ENCODE assay signal across 8 cellular contexts in the genomic region with DNA sequence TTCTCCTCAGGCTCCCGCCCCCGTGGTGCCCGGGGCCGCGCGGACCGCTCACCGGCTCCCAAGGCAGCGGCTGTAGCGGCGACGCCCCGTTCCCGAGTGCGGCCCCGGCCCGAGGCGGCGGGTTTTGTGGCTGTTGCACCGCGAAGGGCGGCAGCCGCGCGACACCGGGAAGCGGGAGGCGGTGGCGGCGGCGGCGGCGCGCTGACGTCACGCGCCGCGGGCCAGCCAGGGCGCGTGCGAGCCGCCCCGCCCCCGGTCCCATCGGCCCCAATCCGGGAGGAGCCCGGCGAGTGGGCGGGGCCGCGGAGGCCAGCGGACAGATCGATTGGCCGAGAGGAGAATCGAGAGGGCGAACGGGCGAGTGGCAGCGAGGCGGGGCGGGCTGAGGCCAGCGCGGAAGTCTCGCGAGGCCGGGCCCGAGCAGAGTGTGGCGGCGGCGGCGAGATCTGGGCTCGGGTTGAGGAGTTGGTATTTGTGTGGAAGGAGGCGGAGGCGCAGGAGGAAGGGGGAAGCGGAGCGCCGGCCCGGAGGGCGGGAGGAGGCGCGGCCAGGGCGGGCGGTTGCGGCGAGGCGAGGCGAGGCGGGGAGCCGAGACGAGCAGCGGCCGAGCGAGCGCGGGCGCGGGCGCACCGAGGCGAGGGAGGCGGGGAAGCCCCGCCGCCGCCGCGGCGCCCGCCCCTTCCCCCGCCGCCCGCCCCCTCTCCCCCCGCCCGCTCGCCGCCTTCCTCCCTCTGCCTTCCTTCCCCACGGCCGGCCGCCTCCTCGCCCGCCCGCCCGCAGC. TPM values are rescaled to one million over a fixed set of nuclear protein-coding genes. Genes with fewer than 3 reads are reported as not detected.
DNase-seq lines count a peak whose midpoint lies in the region; ATAC-seq and TF ChIP-seq lines count a peak whose summit lies in the region.

YY1 (plus strand) TSS at position 726 of the 781 bp plus-strand sequence. CDS start 101 bp downstream, outside the sequence.

- no peaks in the 10 kb centered on the region for H3K9me2 ChIP-seq in Loucy (replicated peaks; ENCODE audit: low read depth, low read length)

- peak within 1 kb of the TSS; percentile 99 for H3K9ac ChIP-seq in Loucy (ENCODE audit: low read depth, low read length, poor library complexity, severe bottlenecking)

- peak within 1 kb of the TSS; percentile 96 for H3K4me3 Mint-ChIP-seq in activated T-helper 2 cell treated with anti-CD3 and anti-CD28 coated beads, Interferon-gamma antibody, Interleukin-2, Interleukin-4, amounts not matched to agents 10 μg/mL and 5 μg/mL and 100 μg/mL, durations not matched to agents 14 hours and 24 hours and 36 hours (ENCODE audit: low read depth)
- peak within 1 kb of the TSS; percentile 91 for H3K4me3 Mint-ChIP-seq in natural killer cell treated with Interleukin-12 subunit alpha and Interleukin-12 subunit beta and Interleukin-15 and Interleukin-18, amount 100 ng/mL, for 72 hours

- H3K27me3 ChIP-seq in H7 (ENCODE audit: control insufficient read depth, insufficient read depth, low read length): no peaks in the 10 kb centered on the region
- H3K27me3 ChIP-seq in Loucy (ENCODE audit: insufficient read depth, low read length, poor library complexity, severe bottlenecking): peaks cover 10% of the 10 kb centered on the region
- no peaks in the 10 kb centered on the region for H3K27me3 ChIP-seq in RWPE2 (ENCODE audit: insufficient read depth, poor library complexity, severe bottlenecking)

- DNase-seq in ELR (ENCODE audit: low read depth) (peak; percentile 99), H7 (peak; percentile 99), RWPE2 (ENCODE audit: low spot score) (peak; percentile 100), fibroblast of mammary gland (ENCODE audit: low read depth) (peak; percentile 95)
- peak; percentile 99 for DNase-seq in activated T-helper 2 cell treated with anti-CD3 and anti-CD28 coated beads, Interferon-gamma antibody, Interleukin-2, Interleukin-4, amounts not matched to agents 10 μg/mL and 5 μg/mL and 100 μg/mL, durations not matched to agents 14 hours and 24 hours and 36 hours (ENCODE audit: low spot score)
- DNase-seq in natural killer cell treated with Interleukin-12 subunit alpha and Interleukin-12 subunit beta and Interleukin-15 and Interleukin-18, amount 100 ng/mL, for 72 hours (ENCODE audit: low spot score): peak; percentile 100
- peak; percentile 99 for DNase-seq in stimulated activated naive CD4-positive, alpha-beta T cell treated with Interleukin-2 at 50 U/mL for 16 hours (lab: John Stamatoyannopoulos, UW)

- intact Hi-C loops in activated T-helper 2 cell treated with anti-CD3 and anti-CD28 coated beads, Interferon-gamma antibody, Interleukin-2, Interleukin-4, amounts not matched to agents 10 μg/mL and 5 μg/mL and 100 μg/mL, durations not matched to agents 14 hours and 24 hours and 36 hours (cut with micrococcal nuclease): loop anchor here (1.0 to 2.0 kb wide), 2 partner anchors 24 to 46 kb away; no protein-coding TSS in a partner anchor

- peaks cover 55% of the 10 kb centered on the region for H3K36me3 Mint-ChIP-seq in activated T-helper 2 cell treated with anti-CD3 and anti-CD28 coated beads, Interferon-gamma antibody, Interleukin-2, Interleukin-4, amounts not matched to agents 10 μg/mL and 5 μg/mL and 100 μg/mL, durations not matched to agents 14 hours and 24 hours and 36 hours (ENCODE audit: low read depth)
- peaks cover 10% of the 10 kb centered on the region for H3K36me3 Mint-ChIP-seq in natural killer cell treated with Interleukin-12 subunit alpha and Interleukin-12 subunit beta and Interleukin-15 and Interleukin-18, amount 100 ng/mL, for 72 hours

- H3K4me1 Mint-ChIP-seq in activated T-helper 2 cell treated with anti-CD3 and anti-CD28 coated beads, Interferon-gamma antibody, Interleukin-2, Interleukin-4, amounts not matched to agents 10 μg/mL and 5 μg/mL and 100 μg/mL, durations not matched to agents 14 hours and 24 hours and 36 hours (ENCODE audit: low read depth): peaks cover 56% of the 10 kb centered on the region
- peaks cover 41 to 44% of the 10 kb centered on the region in 2 donors for H3K4me1 Mint-ChIP-seq in natural killer cell treated with Interleukin-12 subunit alpha and Interleukin-12 subunit beta and Interleukin-15 and Interleukin-18, amount 100 ng/mL, for 72 hours (ENCODE audit: low read depth in 2 of 2)

- peak within 1 kb of the TSS; percentile 92 for H3K4me2 ChIP-seq in Loucy (ENCODE audit: low read depth, low read length, poor library complexity, severe bottlenecking)

- H3K36me3 ChIP-seq in H7 (replicated peaks; ENCODE audit: control insufficient read depth, insufficient read depth, low read length) (peaks cover 1% of the 10 kb centered on the region; the same call in 1 of the 2 replicates), Loucy (ENCODE audit: insufficient read depth, low read length) (peaks cover 6% of the 10 kb centered on the region; the same call in 1 of the 2 replicates), RWPE2 (ENCODE audit: low read depth) (peaks cover 57% of the 10 kb centered on the region)

- peaks cover 79% of the 10 kb centered on the region for H4K20me1 ChIP-seq in Loucy (ENCODE audit: insufficient read depth, low read length, poor library complexity, severe bottlenecking)

- ATAC-seq in RWPE2 (ENCODE audit: low read depth): peak; percentile 92
- peak; percentile 89 to 93 for ATAC-seq in natural killer cell treated with Interleukin-12 subunit alpha and Interleukin-12 subunit beta and Interleukin-15 and Interleukin-18, amount 100 ng/mL, for 72 hours

- H3K4me3 ChIP-seq in H7 (ENCODE audit: insufficient read depth, low read depth, low read length) (peak within 1 kb of the TSS; percentile 99), Loucy (ENCODE audit: low read length, poor library complexity, severe bottlenecking) (peak within 1 kb of the TSS; percentile 100), RWPE2 (ENCODE audit: severe bottlenecking) (peak within 1 kb of the TSS; percentile 77), fibroblast of mammary gland (ENCODE audit: control insufficient read depth, low read depth, low read length) (peak within 1 kb of the TSS; percentile 92)

- peaks cover 89% of the 10 kb centered on the region for H3K79me2 ChIP-seq in Loucy (ENCODE audit: insufficient read depth, low read length)

- H2AFZ ChIP-seq in Loucy (ENCODE audit: low read length): no peak within 1 kb of the TSS; the same call in 1 of the 2 replicates

- peak within 1 kb of the TSS; percentile 99 for H3K27ac Mint-ChIP-seq in activated T-helper 2 cell treated with anti-CD3 and anti-CD28 coated beads, Interferon-gamma antibody, Interleukin-2, Interleukin-4, amounts not matched to agents 10 μg/mL and 5 μg/mL and 100 μg/mL, durations not matched to agents 14 hours and 24 hours and 36 hours
- peak within 1 kb of the TSS; percentile 83 to 98 for H3K27ac Mint-ChIP-seq in natural killer cell treated with Interleukin-12 subunit alpha and Interleukin-12 subunit beta and Interleukin-15 and Interleukin-18, amount 100 ng/mL, for 72 hours

- H3K9me3 ChIP-seq in Loucy (ENCODE audit: insufficient read depth, low read depth, low read length) (no peaks in the 10 kb centered on the region), RWPE2 (ENCODE audit: severe bottlenecking) (no peaks in the 10 kb centered on the region)

- peaks cover 12% of the 10 kb centered on the region for H3F3A ChIP-seq in Loucy (ENCODE audit: low read depth)

- H3K4me1 ChIP-seq in Loucy (ENCODE audit: insufficient read depth, low read length, poor library complexity, severe bottlenecking): peaks cover 62% of the 10 kb centered on the region
- H3K4me1 ChIP-seq in RWPE2 (ENCODE audit: insufficient read depth, poor library complexity, severe bottlenecking): peaks cover 30% of the 10 kb centered on the region

- H3K27me3 Mint-ChIP-seq in activated T-helper 2 cell treated with anti-CD3 and anti-CD28 coated beads, Interferon-gamma antibody, Interleukin-2, Interleukin-4, amounts not matched to agents 10 μg/mL and 5 μg/mL and 100 μg/mL, durations not matched to agents 14 hours and 24 hours and 36 hours (ENCODE audit: low read depth): no peaks in the 10 kb centered on the region
- H3K27me3 Mint-ChIP-seq in natural killer cell treated with Interleukin-12 subunit alpha and Interleukin-12 subunit beta and Interleukin-15 and Interleukin-18, amount 100 ng/mL, for 72 hours: no peaks in the 10 kb centered on the region

- no peaks in the 10 kb centered on the region for H3K9me3 Mint-ChIP-seq in activated T-helper 2 cell treated with anti-CD3 and anti-CD28 coated beads, Interferon-gamma antibody, Interleukin-2, Interleukin-4, amounts not matched to agents 10 μg/mL and 5 μg/mL and 100 μg/mL, durations not matched to agents 14 hours and 24 hours and 36 hours
- no peaks in the 10 kb centered on the region for H3K9me3 Mint-ChIP-seq in natural killer cell treated with Interleukin-12 subunit alpha and Interleukin-12 subunit beta and Interleukin-15 and Interleukin-18, amount 100 ng/mL, for 72 hours

- TF ChIP-seq CTCF in Loucy (conservative IDR thresholded peaks at IDR 0.05; ENCODE audit: low read length): no peak
- no peak for TF ChIP-seq CTCF in RWPE2 (IDR thresholded peaks at IDR 0.05; ENCODE audit: poor library complexity, severe bottlenecking)
- TF ChIP-seq CTCF in fibroblast of mammary gland (conservative IDR thresholded peaks at IDR 0.05; ENCODE audit: control insufficient read depth, insufficient read depth, low read depth, low read length): no peak

- peak within 1 kb of the TSS; percentile 94 for H3K27ac ChIP-seq in RWPE2 (ENCODE audit: poor library complexity, severe bottlenecking)

RNA-seq across cellular contexts. Expression of gene YY1, which starts in this region (rescaled TPM):
- 50.9 and 68.9 TPM in 2 replicates for total RNA-seq in H7 (2014; rRNA removed; shearing (Covaris generic))
- total RNA-seq in activated T-helper 2 cell treated with anti-CD3 and anti-CD28 coated beads, Interferon-gamma antibody, Interleukin-2, Interleukin-4, amounts not matched to agents 10 μg/mL and 5 μg/mL and 100 μg/mL, durations not matched to agents 14 hours and 24 hours and 36 hours: 105 TPM in 2 replicates
- 10 to 100 TPM; 59.7 to 75.7 TPM for total RNA-seq in natural killer cell treated with Interleukin-12 subunit alpha and Interleukin-12 subunit beta and Interleukin-15 and Interleukin-18, amount 100 ng/mL, for 72 hours

Comparison
In these comparisons a context has a peak if more than half of its experiments do, and no peak if none do; other contexts are left out.
1. Peak in every context shown above with its lines: DNase-seq, ATAC-seq, H3K4me3 ChIP-seq and H3K27ac ChIP-seq.